ENCODE assay signal across 18 cellular contexts in genomic region chr18:67695684-67696083, GRCh38.
DNase-seq lines count a peak whose midpoint lies in the region; FAIRE-seq and TF ChIP-seq lines count a peak whose summit lies in the region.
"Had no signal": no experiment of that assay in that cellular context is flagged by ENCODE, and none has a peak within 500 bp of the region (broad histone marks: within the 10 kb centered on the region; RNA-seq: fewer than 3 reads in every experiment).

No MANE protein-coding gene starts in this region.

- no peak for TF ChIP-seq CTCF in D721Med (IDR thresholded peaks at IDR 0.05; ENCODE audit: insufficient read depth, missing control alignments)

- no peaks in the 10 kb centered on the region for H3K36me3 ChIP-seq in SJCRH30
- H3K36me3 ChIP-seq: BE2C, BLaER1 had no signal

- FAIRE-seq in D721Med (lab: Jason Lieb, UNC): peak; percentile 98
- FAIRE-seq: GM12891, GM19239 had no signal

- H3K4me1 ChIP-seq in SJCRH30: peaks cover 18% of the 10 kb centered on the region
- H3K4me1 ChIP-seq: BE2C, BLaER1 had no signal

- H3K9me3 ChIP-seq in SJCRH30 (replicated peaks): no peaks in the 10 kb centered on the region
- H3K9me3 ChIP-seq: BE2C, BLaER1 had no signal

- H3K4me3 ChIP-seq in SJCRH30: no peak overlapping the region
- H3K4me3 ChIP-seq: BLaER1 had no signal

- peak overlapping the region; percentile 64; the same call in 1 of the 2 replicates for H3K27ac ChIP-seq in SJCRH30
- H3K27ac ChIP-seq: BLaER1 had no signal

- no peak for DNase-seq in D721Med (ENCODE audit: insufficient read length, low spot score)
- peak; percentile 14 for DNase-seq in G401 (ENCODE audit: low spot score)
- no peak for DNase-seq in SJCRH30
- no peak for DNase-seq in dedifferentiated amniotic fluid mesenchymal stem cell (ENCODE audit: extremely low spot score)
- DNase-seq in GM03348 (ENCODE audit: low spot score): no peak
- DNase-seq: 8988T; ACHN; BE2C; C1 segment of cervical spinal cord; CD4-positive, alpha-beta memory T cell; CD4-positive, CD25-positive, alpha-beta regulatory T cell; CD8-positive, alpha-beta memory T cell; COR-L47; DMS79 treated with DMSO at 0.1 percent for 48 hours; GDM1 had no signal

- in situ Hi-C loops in G401 (cut with HindIII; ENCODE audit: low sequenced_read_pairs): no loop called here

- H3K27me3 ChIP-seq in SJCRH30: no peaks in the 10 kb centered on the region
- H3K27me3 ChIP-seq: BE2C, BLaER1 had no signal
